8 cellular contexts compared by ENCODE assay signal in genomic region chr2:179440642-179441251, GRCh38.
A peak's percentile ranks its signal among the peaks of the same experiment; 100 is the strongest.
DNase-seq lines count a peak whose midpoint lies in the region; ATAC-seq and TF ChIP-seq lines count a peak whose summit lies in the region.

No MANE protein-coding gene starts in this region.

- peaks cover 39% of the 10 kb centered on the region for H3K27me3 Mint-ChIP-seq in CD4-positive, CD25-positive, alpha-beta regulatory T cell
- H3K27me3 Mint-ChIP-seq in activated B cell treated with CpG ODN at 0.5 μM for 24 hours: peaks cover 35% of the 10 kb centered on the region
- peaks cover 24% of the 10 kb centered on the region for H3K27me3 Mint-ChIP-seq in activated T-cell treated with anti-CD3 and anti-CD28 coated beads, Interleukin-2, amount 50 U/mL, for 24 hours
- H3K27me3 Mint-ChIP-seq in T-helper 17 cell: peaks cover 12% of the 10 kb centered on the region

- peak in 2 of 3 donors; percentile 38 to 53 for DNase-seq in CD4-positive, CD25-positive, alpha-beta regulatory T cell
- DNase-seq in LoVo (ENCODE audit: low spot score) (peak; percentile 44), activated B cell treated with CpG ODN at 0.5 μM for 24 hours (no peak), left lung (no peak), T-helper 17 cell (no peak)
- no peak for DNase-seq in activated T-cell treated with anti-CD3 and anti-CD28 coated beads, Interleukin-2, amount 50 U/mL, for 24 hours
- no peak for DNase-seq in stimulated activated CD4-positive, alpha-beta T cell treated with anti-CD3 and anti-CD28 coated beads, Interleukin-2, amount 100 ng/mL, for 24 hours

- peaks cover 0 to 2% (median 0%) of the 10 kb centered on the region in 7 donors for H3K9me3 Mint-ChIP-seq in CD4-positive, CD25-positive, alpha-beta regulatory T cell
- no peaks in the 10 kb centered on the region for H3K9me3 Mint-ChIP-seq in activated B cell treated with CpG ODN at 0.5 μM for 24 hours
- H3K9me3 Mint-ChIP-seq in activated T-cell treated with anti-CD3 and anti-CD28 coated beads, Interleukin-2, amount 50 U/mL, for 24 hours: no peaks in the 10 kb centered on the region

- H3K27ac ChIP-seq in CD4-positive, CD25-positive, alpha-beta regulatory T cell (ENCODE audit: insufficient read depth, low read length, poor library complexity, severe bottlenecking): no peak overlapping the region
- no peak overlapping the region for H3K27ac ChIP-seq in left lung

- POLR2A ChIA-PET in activated B cell treated with CpG ODN at 0.5 μM for 24 hours (lab: Charles Lee): no interaction called here

- H3K4me3 ChIP-seq in CD4-positive, CD25-positive, alpha-beta regulatory T cell (ENCODE audit: low read depth, low read length): no peak overlapping the region
- H3K4me3 ChIP-seq in left lung: no peak overlapping the region

- CTCF ChIA-PET in activated B cell treated with CpG ODN at 0.5 μM for 24 hours (lab: Charles Lee): interaction anchor here (0.8 to 3.3 kb wide), 5 partner anchors 16 to 550 kb away, joined by 3 to 33 read pairs (median 4); no protein-coding TSS in a partner anchor

- no peak overlapping the region for H3K4me3 Mint-ChIP-seq in CD4-positive, CD25-positive, alpha-beta regulatory T cell
- H3K4me3 Mint-ChIP-seq in activated B cell treated with CpG ODN at 0.5 μM for 24 hours (no peak overlapping the region), T-helper 17 cell (no peak overlapping the region)
- no peak overlapping the region for H3K4me3 Mint-ChIP-seq in activated T-cell treated with anti-CD3 and anti-CD28 coated beads, Interleukin-2, amount 50 U/mL, for 24 hours

- TF ChIP-seq CTCF in activated B cell treated with CpG ODN at 0.5 μM for 24 hours (IDR thresholded peaks at IDR 0.05) (peak; percentile 81), left lung (IDR thresholded peaks at IDR 0.05) (peak; percentile 26 to 55)

- H3K27me3 ChIP-seq in CD4-positive, CD25-positive, alpha-beta regulatory T cell (ENCODE audit: control insufficient read depth, insufficient read depth, low read length): peaks cover 6% of the 10 kb centered on the region
- H3K27me3 ChIP-seq in left lung: no peaks in the 10 kb centered on the region

- H3K4me1 Mint-ChIP-seq in CD4-positive, CD25-positive, alpha-beta regulatory T cell: no peaks in the 10 kb centered on the region
- H3K4me1 Mint-ChIP-seq in activated B cell treated with CpG ODN at 0.5 μM for 24 hours (no peaks in the 10 kb centered on the region), T-helper 17 cell (no peaks in the 10 kb centered on the region)
- no peaks in the 10 kb centered on the region for H3K4me1 Mint-ChIP-seq in activated T-cell treated with anti-CD3 and anti-CD28 coated beads, Interleukin-2, amount 50 U/mL, for 24 hours (ENCODE audit: low read depth)

- no peaks in the 10 kb centered on the region for H3K4me1 ChIP-seq in CD4-positive, CD25-positive, alpha-beta regulatory T cell (ENCODE audit: control insufficient read depth, insufficient read depth, low read length, poor library complexity, severe bottlenecking)
- peaks cover 0 to 12% of the 10 kb centered on the region in 2 donors for H3K4me1 ChIP-seq in left lung

- H3K9me3 ChIP-seq in CD4-positive, CD25-positive, alpha-beta regulatory T cell (ENCODE audit: control insufficient read depth in 2 of 2, low read length in 2 of 2): no peaks in the 10 kb centered on the region
- H3K9me3 ChIP-seq in left lung (no peaks in the 10 kb centered on the region), T-helper 17 cell (ENCODE audit: control insufficient read depth, low read length, poor library complexity, severe bottlenecking) (no peaks in the 10 kb centered on the region)

- H3K36me3 Mint-ChIP-seq in CD4-positive, CD25-positive, alpha-beta regulatory T cell: no peaks in the 10 kb centered on the region
- H3K36me3 Mint-ChIP-seq in activated B cell treated with CpG ODN at 0.5 μM for 24 hours (ENCODE audit: low read depth): no peaks in the 10 kb centered on the region
- H3K36me3 Mint-ChIP-seq in activated T-cell treated with anti-CD3 and anti-CD28 coated beads, Interleukin-2, amount 50 U/mL, for 24 hours (ENCODE audit: low read depth): no peaks in the 10 kb centered on the region
- no peaks in the 10 kb centered on the region for H3K36me3 Mint-ChIP-seq in T-helper 17 cell (ENCODE audit: low read depth)

- intact Hi-C loops in activated B cell treated with CpG ODN at 0.5 μM for 24 hours (cut with micrococcal nuclease) (loop anchor here (1.0 kb wide), 5 partner anchors 18 to 678 kb away; no protein-coding TSS in a partner anchor), left lung (cut with DNase I) (no loop called here)

- H3K36me3 ChIP-seq in CD4-positive, CD25-positive, alpha-beta regulatory T cell (ENCODE audit: control insufficient read depth, insufficient read depth, low read length): no peaks in the 10 kb centered on the region
- no peaks in the 10 kb centered on the region for H3K36me3 ChIP-seq in left lung

- no peak overlapping the region for H3K27ac Mint-ChIP-seq in CD4-positive, CD25-positive, alpha-beta regulatory T cell
- H3K27ac Mint-ChIP-seq in activated B cell treated with CpG ODN at 0.5 μM for 24 hours (no peak overlapping the region), T-helper 17 cell (no peak overlapping the region)
- H3K27ac Mint-ChIP-seq in activated T-cell treated with anti-CD3 and anti-CD28 coated beads, Interleukin-2, amount 50 U/mL, for 24 hours: no peak overlapping the region

- ATAC-seq in CD4-positive, CD25-positive, alpha-beta regulatory T cell (ENCODE audit: low read depth in 2 of 2): no peak
- ATAC-seq in GM18517 (IDR thresholded peaks at IDR 0.05; ENCODE audit: unreplicated experiment): peak; percentile 60
- ATAC-seq in activated B cell treated with CpG ODN at 0.5 μM for 24 hours (ENCODE audit: low read depth): peak; percentile 45
- ATAC-seq in left lung: peak; percentile 64
- no peak for ATAC-seq in T-helper 17 cell

Comparison
In these comparisons a context has a peak if more than half of its experiments do, and no peak if none do; other contexts are left out.
1. ATAC-seq: peak in GM18517 (single experiment), activated B cell treated with CpG ODN at 0.5 μM for 24 hours (single experiment) and left lung (single experiment); none in CD4-positive, CD25-positive, alpha-beta regulatory T cell (0 of 2) and T-helper 17 cell (single experiment).
2. DNase-seq: peak in CD4-positive, CD25-positive, alpha-beta regulatory T cell (2 of 3) and LoVo (single experiment); none in activated B cell treated with CpG ODN at 0.5 μM for 24 hours (single experiment), left lung (0 of 2), activated T-cell treated with anti-CD3 and anti-CD28 coated beads, Interleukin-2, amount 50 U/mL, for 24 hours (single experiment), stimulated activated CD4-positive, alpha-beta T cell treated with anti-CD3 and anti-CD28 coated beads, Interleukin-2, amount 100 ng/mL, for 24 hours (0 of 2) and T-helper 17 cell (0 of 3).